ENCODE assay signal across 16 cellular contexts in genomic region chr18:77139619-77140018, GRCh38.
"Had no signal": no experiment of that assay in that cellular context is flagged by ENCODE, and none has a peak within 500 bp of the region (broad histone marks: within the 10 kb centered on the region; RNA-seq: fewer than 3 reads in every experiment).

No MANE protein-coding gene starts in this region.

- H3K27me3 ChIP-seq: esophagus muscularis mucosa, right atrium auricular region had no signal

- H3K27ac Mint-ChIP-seq: activated CD8-positive, alpha-beta T cell treated with anti-CD3 and anti-CD28 coated beads, Interleukin-2, amount 10 ng/mL, durations not matched to agents 7 days and 5 days; activated naive CD8-positive, alpha-beta T cell treated with anti-CD3 and anti-CD28 coated beads for 36 hours; memory B cell; neural progenitor cell had no signal

- H3K9ac ChIP-seq: neural progenitor cell had no signal

- DNase-seq: activated CD4-positive, alpha-beta T cell treated with anti-CD3 and anti-CD28 coated beads for 1 hour; activated CD8-positive, alpha-beta T cell treated with anti-CD3 and anti-CD28 coated beads, Interleukin-2, amount 10 ng/mL, durations not matched to agents 7 days and 5 days; activated effector memory CD4-positive, alpha-beta T cell treated with anti-CD3 and anti-CD28 coated beads, Interleukin-2, amount 50 U/mL, for 16 hours; activated naive CD8-positive, alpha-beta T cell treated with anti-CD3 and anti-CD28 coated beads for 36 hours; activated T-cell treated with anti-CD3 and anti-CD28 coated beads, Interleukin-2, amount 50 U/mL, for 48 hours; amniotic stem cell; dermis blood vessel endothelial cell; effector memory CD4-positive, alpha-beta T cell; heart right ventricle; stimulated activated CD4-positive, alpha-beta T cell treated with anti-CD3 and anti-CD28 coated beads, Interleukin-2, amount 100 ng/mL, for 24 hours had no signal

- H3K36me3 Mint-ChIP-seq: activated naive CD8-positive, alpha-beta T cell treated with anti-CD3 and anti-CD28 coated beads for 36 hours had no signal

- H3K4me3 Mint-ChIP-seq: activated CD8-positive, alpha-beta T cell treated with anti-CD3 and anti-CD28 coated beads, Interleukin-2, amount 10 ng/mL, durations not matched to agents 7 days and 5 days; activated naive CD8-positive, alpha-beta T cell treated with anti-CD3 and anti-CD28 coated beads for 36 hours; memory B cell; neural progenitor cell had no signal

- H3K4me3 ChIP-seq: esophagus muscularis mucosa, heart right ventricle, neural progenitor cell, prostate gland, right atrium auricular region, thoracic aorta had no signal

- H3K4me2 ChIP-seq: neural progenitor cell had no signal

- H3K27ac ChIP-seq: esophagus muscularis mucosa, heart right ventricle, neural progenitor cell, prostate gland, thoracic aorta had no signal

- H3K9me3 ChIP-seq: prostate gland, thoracic aorta had no signal

- H3K4me1 Mint-ChIP-seq: neural progenitor cell had no signal

- H3K4me1 ChIP-seq: neural progenitor cell had no signal

- H2AFZ ChIP-seq: neural progenitor cell had no signal

- ATAC-seq: activated CD8-positive, alpha-beta T cell treated with anti-CD3 and anti-CD28 coated beads, Interleukin-2, amount 10 ng/mL, durations not matched to agents 7 days and 5 days had no signal

- H3K36me3 ChIP-seq: esophagus muscularis mucosa, heart right ventricle, neural progenitor cell, prostate gland, right atrium auricular region, thoracic aorta had no signal

- H3K27me3 Mint-ChIP-seq: activated naive CD8-positive, alpha-beta T cell treated with anti-CD3 and anti-CD28 coated beads for 36 hours; memory B cell had no signal
